In the genomic region with DNA sequence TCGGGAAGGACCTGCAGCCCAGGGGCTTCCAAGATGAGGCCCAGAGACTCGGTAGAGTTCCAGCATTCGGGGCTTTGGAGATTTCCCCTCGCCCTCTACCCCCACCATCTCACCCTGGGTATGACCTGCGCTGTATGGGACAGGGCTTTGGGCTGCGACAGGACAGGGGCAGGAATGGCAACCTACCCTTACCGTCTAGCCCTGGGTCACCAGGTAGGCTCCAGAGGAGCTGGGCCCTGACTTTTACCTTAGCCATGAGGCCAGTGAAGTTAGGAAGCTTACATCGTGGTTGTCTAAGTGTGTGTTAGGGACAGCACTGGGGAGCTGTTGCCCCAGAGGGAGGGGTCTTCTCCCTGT, we compare ENCODE assay signal across 8 cellular contexts. TPM values are rescaled to one million over a fixed set of nuclear protein-coding genes. Genes with fewer than 3 reads are reported as not detected.
DNase-seq lines count a peak whose midpoint lies in the region; ATAC-seq and TF ChIP-seq lines count a peak whose summit lies in the region.

No MANE protein-coding gene starts in this region.

- H3K36me3 Mint-ChIP-seq in activated T-cell treated with anti-CD3 and anti-CD28 coated beads, Interleukin-2, amount 50 U/mL, for 4 hours (ENCODE audit: insufficient read depth): peaks cover 31% of the 10 kb centered on the region
- peaks cover 7% of the 10 kb centered on the region for H3K36me3 Mint-ChIP-seq in type B pancreatic cell

- H3K79me1 ChIP-seq in mesenchymal stem cell (replicated peaks; ENCODE audit: low read length, poor library complexity, severe bottlenecking): peaks cover 12% of the 10 kb centered on the region

- peaks cover 75% of the 10 kb centered on the region for H3K4me1 Mint-ChIP-seq in activated T-cell treated with anti-CD3 and anti-CD28 coated beads, Interleukin-2, amount 50 U/mL, for 4 hours (ENCODE audit: low read depth)
- no peaks in the 10 kb centered on the region for H3K4me1 Mint-ChIP-seq in type B pancreatic cell (ENCODE audit: unreplicated experiment)

- H3K27ac Mint-ChIP-seq in type B pancreatic cell: no peak overlapping the region

- H2BK120ac ChIP-seq in mesenchymal stem cell (ENCODE audit: low read depth, low read length): peak overlapping the region; percentile 90

- no peak overlapping the region for H2AK5ac ChIP-seq in mesenchymal stem cell (ENCODE audit: low read length, severe bottlenecking)

- H2BK15ac ChIP-seq in mesenchymal stem cell (ENCODE audit: low read depth, poor library complexity, severe bottlenecking): no peak overlapping the region

- H3K9me3 ChIP-seq in mesenchymal stem cell (ENCODE audit: control insufficient read depth, low read length): no peaks in the 10 kb centered on the region

- H3K4me3 Mint-ChIP-seq in activated T-cell treated with anti-CD3 and anti-CD28 coated beads, Interleukin-2, amount 50 U/mL, for 4 hours: peak overlapping the region; percentile 88
- peak overlapping the region; percentile 75 for H3K4me3 Mint-ChIP-seq in type B pancreatic cell

- no peak overlapping the region for H3K14ac ChIP-seq in mesenchymal stem cell (ENCODE audit: low read length in 2 of 2)

- peaks cover 19% of the 10 kb centered on the region for H3K36me3 ChIP-seq in brain microvascular endothelial cell (replicated peaks)
- peaks cover 32 to 43% of the 10 kb centered on the region in 2 experiments for H3K36me3 ChIP-seq in mesenchymal stem cell (ENCODE audit: control insufficient read depth in 1 of 2, insufficient read depth in 2 of 2, low read depth in 1 of 2, low read length in 2 of 2)

- H4K91ac ChIP-seq in mesenchymal stem cell (ENCODE audit: low read length): no peak overlapping the region

- TF ChIP-seq CTCF in brain microvascular endothelial cell (IDR thresholded peaks at IDR 0.05; ENCODE audit: low read depth, low read length, missing control alignments) (no peak), type B pancreatic cell (conservative IDR thresholded peaks at IDR 0.05) (no peak)

- H3K27me3 Mint-ChIP-seq in activated T-cell treated with anti-CD3 and anti-CD28 coated beads, Interleukin-2, amount 50 U/mL, for 4 hours (ENCODE audit: low read depth): no peaks in the 10 kb centered on the region
- H3K27me3 Mint-ChIP-seq in type B pancreatic cell: peaks cover 8% of the 10 kb centered on the region

- H3K9me3 Mint-ChIP-seq in activated T-cell treated with anti-CD3 and anti-CD28 coated beads, Interleukin-2, amount 50 U/mL, for 4 hours: no peaks in the 10 kb centered on the region
- H3K9me3 Mint-ChIP-seq in type B pancreatic cell: no peaks in the 10 kb centered on the region

- peak overlapping the region in 1 of 2 experiments; percentile 7 for H2BK12ac ChIP-seq in mesenchymal stem cell (ENCODE audit: low read length in 2 of 2)

- no peak overlapping the region for H3K23ac ChIP-seq in mesenchymal stem cell (ENCODE audit: low read length in 2 of 2)

- H3K4me1 ChIP-seq in mesenchymal stem cell (ENCODE audit: control insufficient read depth, insufficient read depth, low read depth, low read length): peaks cover 32% of the 10 kb centered on the region

- no peaks in the 10 kb centered on the region for H3K27me3 ChIP-seq in brain microvascular endothelial cell (replicated peaks)
- no peaks in the 10 kb centered on the region for H3K27me3 ChIP-seq in mesenchymal stem cell (ENCODE audit: control insufficient read depth in 1 of 2, insufficient read depth in 1 of 2, low read length in 2 of 2)

- no peak for DNase-seq in activated T-cell treated with anti-CD3 and anti-CD28 coated beads, Interleukin-2, amount 50 U/mL, for 4 hours
- no peak for DNase-seq in activated T-cell treated with anti-CD3 and anti-CD28 coated beads, Interleukin-2, amount 50 U/mL, for 48 hours
- no peak for DNase-seq in brain microvascular endothelial cell
- no peak for DNase-seq in mesenchymal stem cell
- no peak for DNase-seq in type B pancreatic cell (ENCODE audit: extremely low spot score, unreplicated experiment)
- no peak for DNase-seq in epidermal melanocyte (ENCODE audit: insufficient read length, low spot score)
- no peak for DNase-seq in activated CD8-positive, alpha-beta memory T cell treated with anti-CD3 and anti-CD28 coated beads, Interleukin-2, amount 50 U/mL, for 4 hours

- H3K4me2 ChIP-seq in mesenchymal stem cell (ENCODE audit: low read length, poor library complexity, severe bottlenecking): peak overlapping the region; percentile 72

- H4K8ac ChIP-seq in mesenchymal stem cell (ENCODE audit: low read length): peak overlapping the region; percentile 93

- H3K27ac ChIP-seq in brain microvascular endothelial cell (no peak overlapping the region), mesenchymal stem cell (ENCODE audit: low read length, poor library complexity, severe bottlenecking) (no peak overlapping the region)

- WGBS in mesenchymal stem cell: 27% methylated on average over 8 of the region's 8 CpGs

- no peak overlapping the region for H2BK5ac ChIP-seq in mesenchymal stem cell (ENCODE audit: low read depth, low read length, poor library complexity, severe bottlenecking)

- peak overlapping the region in 1 of 2 experiments; percentile 0 for H3K4ac ChIP-seq in mesenchymal stem cell (ENCODE audit: low read depth in 1 of 2, low read length in 2 of 2)

- peak overlapping the region; percentile 81 to 98 for H3K18ac ChIP-seq in mesenchymal stem cell (ENCODE audit: low read depth in 1 of 2, low read length in 2 of 2)

- H3K4me3 ChIP-seq in brain microvascular endothelial cell (ENCODE audit: low read depth, low read length) (peak overlapping the region; percentile 56), mesenchymal stem cell (ENCODE audit: insufficient read depth in 1 of 2, low read depth in 1 of 2, low read length in 2 of 2) (peak overlapping the region; percentile 69 to 84)

- H2AFZ ChIP-seq in mesenchymal stem cell (ENCODE audit: low read depth, low read length): no peak overlapping the region

- peak; percentile 16 to 20 for ATAC-seq in activated T-cell treated with anti-CD3 and anti-CD28 coated beads, Interleukin-2, amount 50 U/mL, for 4 hours
- ATAC-seq in HG02840 (IDR thresholded peaks at IDR 0.05; ENCODE audit: low FRiP score, unreplicated experiment): no peak

- in situ Hi-C loops in brain microvascular endothelial cell (cut with HindIII; ENCODE audit: low pct_ligation_motif_present, low sequenced_read_pairs): no loop called here

- H3K9ac ChIP-seq in mesenchymal stem cell (ENCODE audit: low read length): peak overlapping the region; percentile 88

RNA-seq across cellular contexts. Expression of a gene that starts 0.7 kb away (rescaled TPM):
- 10 to 100 TPM; 26.6 to 40.0 (median 39.7) TPM for total RNA-seq in activated T-cell treated with anti-CD3 and anti-CD28 coated beads, Interleukin-2, amount 50 U/mL, for 4 hours
- 11.3 TPM for polyA plus RNA-seq in mesenchymal stem cell (2013, experiment 1 of 2)
- 10.9 TPM for polyA plus RNA-seq in mesenchymal stem cell (2013, experiment 2 of 2)
- 5.2 and 8.0 TPM in 2 replicates for total RNA-seq in type B pancreatic cell (ENCODE audit: low replicate concordance)

RNA-seq across cellular contexts. Expression of a gene that starts 7.3 kb away (rescaled TPM):
- 10 to 100 TPM; 69.7 to 76.5 (median 72.8) TPM for total RNA-seq in activated T-cell treated with anti-CD3 and anti-CD28 coated beads, Interleukin-2, amount 50 U/mL, for 4 hours
- polyA plus RNA-seq in mesenchymal stem cell (2013, experiment 1 of 2): 91.9 TPM
- polyA plus RNA-seq in mesenchymal stem cell (2013, experiment 2 of 2): 91.8 TPM
- 33.7 and 39.3 TPM in 2 replicates for total RNA-seq in type B pancreatic cell (ENCODE audit: low replicate concordance)

RNA-seq across cellular contexts. Expression of a gene that starts 20.8 kb away (rescaled TPM):
- under 1 TPM in 1 of 3 donors, not detected in 2; 0.18 TPM for total RNA-seq in activated T-cell treated with anti-CD3 and anti-CD28 coated beads, Interleukin-2, amount 50 U/mL, for 4 hours
- not detected for polyA plus RNA-seq in mesenchymal stem cell (2013, experiment 1 of 2)
- 0.01 TPM for polyA plus RNA-seq in mesenchymal stem cell (2013, experiment 2 of 2)
- 0.22 TPM in 1 of 2 replicates, not detected in the other for total RNA-seq in type B pancreatic cell (ENCODE audit: low replicate concordance)

RNA-seq across cellular contexts. Expression of a gene that starts 32.2 kb away (rescaled TPM):
- 100 to 1,000 TPM; 107 to 119 (median 115) TPM for total RNA-seq in activated T-cell treated with anti-CD3 and anti-CD28 coated beads, Interleukin-2, amount 50 U/mL, for 4 hours
- 29.2 TPM for polyA plus RNA-seq in mesenchymal stem cell (2013, experiment 1 of 2)
- polyA plus RNA-seq in mesenchymal stem cell (2013, experiment 2 of 2): 30.0 TPM
- total RNA-seq in type B pancreatic cell (ENCODE audit: low replicate concordance): 74.2 and 96.8 TPM in 2 replicates

RNA-seq across cellular contexts. Expression of a gene that starts 41.4 kb away (rescaled TPM):
- 10 to 100 TPM; 13.0 to 15.5 (median 13.3) TPM for total RNA-seq in activated T-cell treated with anti-CD3 and anti-CD28 coated beads, Interleukin-2, amount 50 U/mL, for 4 hours
- polyA plus RNA-seq in mesenchymal stem cell (2013, experiment 1 of 2): 2.2 TPM
- 2.4 TPM for polyA plus RNA-seq in mesenchymal stem cell (2013, experiment 2 of 2)
- total RNA-seq in type B pancreatic cell (ENCODE audit: low replicate concordance): 29.7 and 50.5 TPM in 2 replicates
